In the genomic region with DNA sequence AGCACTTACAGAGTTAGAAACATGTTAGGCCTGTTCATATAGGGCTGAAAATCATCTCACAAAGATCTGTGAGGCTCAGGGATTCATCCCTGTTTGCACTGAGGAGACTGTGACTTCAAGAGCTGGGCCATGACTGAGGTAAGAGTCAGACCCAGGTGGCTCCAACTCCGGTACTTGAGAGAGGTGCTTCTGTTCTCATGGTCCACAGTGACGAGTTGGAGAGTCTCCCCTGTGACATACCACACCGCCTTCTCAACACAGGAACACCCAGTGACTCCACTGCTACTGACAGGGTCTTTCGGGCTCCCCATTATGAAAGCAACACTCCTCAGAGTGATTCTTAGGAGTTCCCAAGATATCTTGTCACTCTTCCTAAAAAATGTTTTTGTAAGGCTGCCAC, we compare ENCODE assay signal across 23 cellular contexts. TPM values are rescaled to one million over a fixed set of nuclear protein-coding genes. Genes with fewer than 3 reads are reported as not detected.
DNase-seq lines count a peak whose midpoint lies in the region; ATAC-seq and TF ChIP-seq lines count a peak whose summit lies in the region.
"Had no signal": no experiment of that assay in that cellular context is flagged by ENCODE, and none has a peak within 500 bp of the region (broad histone marks: within the 10 kb centered on the region; RNA-seq: fewer than 3 reads in every experiment).

No MANE protein-coding gene starts in this region.

- H3K4me3 ChIP-seq in right atrium auricular region (no peak overlapping the region), gastroesophageal sphincter (no peak overlapping the region), rectal smooth muscle tissue (ENCODE audit: low read length) (no peak overlapping the region), vagina (no peak overlapping the region)
- H3K4me3 ChIP-seq: A549, BLaER1, pancreas had no signal

- no peak for ATAC-seq in gastroesophageal sphincter
- ATAC-seq: A549; activated CD4-positive, CD25-positive, alpha-beta regulatory T cell treated with anti-CD3 and anti-CD28 coated beads, Interleukin-2, amount 50 U/mL, for 24 hours; activated naive CD4-positive, alpha-beta T cell treated with anti-CD3 and anti-CD28 coated beads, Interleukin-2, amount 50 U/mL, for 72 hours; activated T-cell treated with anti-CD3 and anti-CD28 coated beads, Interleukin-2, amount 50 U/mL, for 72 hours; naive thymus-derived CD4-positive, alpha-beta T cell; pancreas had no signal

- H3K36me3 ChIP-seq in right atrium auricular region = peaks cover 23% of the 10 kb centered on the region
- H3K36me3 ChIP-seq in gastroesophageal sphincter = no peaks in the 10 kb centered on the region
- H3K36me3 ChIP-seq in rectal smooth muscle tissue (ENCODE audit: control insufficient read depth, insufficient read depth, low read length) = peaks cover 3% of the 10 kb centered on the region
- no peaks in the 10 kb centered on the region for H3K36me3 ChIP-seq in vagina
- H3K36me3 ChIP-seq: pancreas had no signal

- H3K4me1 ChIP-seq in right atrium auricular region (peaks cover 0 to 100% of the 10 kb centered on the region in 2 donors), gastroesophageal sphincter (peaks cover 59 to 100% (median 73%) of the 10 kb centered on the region in 3 donors), rectal smooth muscle tissue (ENCODE audit: control insufficient read depth, insufficient read depth, low read length) (peaks cover 77% of the 10 kb centered on the region), vagina (peaks cover 95% of the 10 kb centered on the region)

- no peaks in the 10 kb centered on the region for H3K27me3 ChIP-seq in right atrium auricular region
- H3K27me3 ChIP-seq in gastroesophageal sphincter = no peaks in the 10 kb centered on the region
- H3K27me3 ChIP-seq in rectal smooth muscle tissue (ENCODE audit: control insufficient read depth, insufficient read depth, low read length) = no peaks in the 10 kb centered on the region
- H3K27me3 ChIP-seq in vagina = no peaks in the 10 kb centered on the region
- H3K27me3 ChIP-seq: BLaER1, brain microvascular endothelial cell, pancreas had no signal

- TF ChIP-seq POLR2A in gastroesophageal sphincter (IDR thresholded peaks at IDR 0.05) (no peak), vagina (IDR thresholded peaks at IDR 0.05) (no peak)

- TF ChIP-seq EP300 in gastroesophageal sphincter (IDR thresholded peaks at IDR 0.05) = no peak

- no peak overlapping the region for H3K9ac ChIP-seq in rectal smooth muscle tissue (ENCODE audit: low read length)
- H3K9ac ChIP-seq: BLaER1 had no signal

- intact Hi-C loops in cardiac septum (cut with DNase I) = no loop called here
- intact Hi-C loops in vagina (cut with DNase I) = loop anchor here (5.0 to 10.0 kb wide), 2 partner anchors 134 to 329 kb away; a partner anchor contains a TSS

- H3K27ac ChIP-seq in right atrium auricular region (peak overlapping the region; percentile 84 to 94), gastroesophageal sphincter (peak overlapping the region; percentile 70 to 96 (median 89)), rectal smooth muscle tissue (ENCODE audit: low read depth, low read length) (peak overlapping the region; percentile 67), vagina (peak overlapping the region; percentile 40)
- H3K27ac ChIP-seq: A549, BLaER1, brain microvascular endothelial cell, pancreas had no signal

- DNase-seq in right atrium auricular region (ENCODE audit: low spot score) (no peak), cardiac septum (ENCODE audit: low spot score) (no peak), vagina (ENCODE audit: extremely low spot score in 2 of 2) (no peak), NCI-H82 treated with DMSO at 0.1 percent for 48 hours (lab: John Stamatoyannopoulos, UW; ENCODE audit: unreplicated experiment) (no peak)
- no peak for DNase-seq in effector CD8-positive, alpha-beta T cell (lab: John Stamatoyannopoulos, UW)
- DNase-seq in activated effector memory CD4-positive, alpha-beta T cell treated with Interleukin-2 at 50 U/mL for 16 hours = no peak
- DNase-seq: activated T-cell treated with anti-CD3 and anti-CD28 coated beads, Interleukin-2, amount 50 U/mL, for 72 hours; brain microvascular endothelial cell; H9; hypothalamus; Kasumi-1; naive thymus-derived CD4-positive, alpha-beta T cell; NCI-H1930; NCI-H510A; pancreas; RPMI8226; stimulated activated naive CD4-positive, alpha-beta T cell had no signal

- WGBS in gastroesophageal sphincter (ENCODE audit: low coverage in 1 of 2), 2 donors = 86% methylated on average over 2 of the region's 4 CpGs; no CpG with 5 or more reads in 1 of the 2 donors

- TF ChIP-seq CTCF in right atrium auricular region (IDR thresholded peaks at IDR 0.05) (no peak), gastroesophageal sphincter (IDR thresholded peaks at IDR 0.05) (no peak), vagina (IDR thresholded peaks at IDR 0.05) (no peak)

- no peaks in the 10 kb centered on the region for H3K9me3 ChIP-seq in right atrium auricular region
- H3K9me3 ChIP-seq in gastroesophageal sphincter = no peaks in the 10 kb centered on the region
- no peaks in the 10 kb centered on the region for H3K9me3 ChIP-seq in vagina
- H3K9me3 ChIP-seq: A549, BLaER1, pancreas had no signal

RNA-seq across cellular contexts. Expression of a gene that starts 27.4 kb away (rescaled TPM):
- total RNA-seq in right atrium auricular region (100 to 1,000 TPM; 327 to 380 TPM), cardiac septum (140 TPM), gastroesophageal sphincter (1,000 to 10,000 TPM in 1 of 4 donors, 100 to 1,000 TPM in 3; 343 to 1,189 (median 766) TPM), vagina (387 TPM)
